1 cellular context compared by ENCODE assay signal in genomic region chr1:182587666-182588438, GRCh38.
TF ChIP-seq lines count a peak whose summit lies in the region.

No MANE protein-coding gene starts in this region.

TF ChIP-seq in GM23338, 12 proteins besides CTCF, POLR2A, EP300 and RAD21 (continued from another document):
- TF ChIP-seq ZNF462 (CRISPR knock-in tag; IDR thresholded peaks at IDR 0.05) (no peak), POLR2AphosphoS5 (IDR thresholded peaks at IDR 0.05; ENCODE audit: low read depth) (no peak), CREB1 (CRISPR knock-in tag; IDR thresholded peaks at IDR 0.05; ENCODE audit: low read depth) (no peak), ETS1 (IDR thresholded peaks at IDR 0.05) (no peak), ZNF114 (CRISPR knock-in tag; IDR thresholded peaks at IDR 0.05) (no peak), STAT1 (IDR thresholded peaks at IDR 0.05; ENCODE audit: unreplicated experiment) (no peak)
TF ChIP-seq in GM23338: peak in this region for 0.
